ENCODE assay signal across 8 cellular contexts in the genomic region with DNA sequence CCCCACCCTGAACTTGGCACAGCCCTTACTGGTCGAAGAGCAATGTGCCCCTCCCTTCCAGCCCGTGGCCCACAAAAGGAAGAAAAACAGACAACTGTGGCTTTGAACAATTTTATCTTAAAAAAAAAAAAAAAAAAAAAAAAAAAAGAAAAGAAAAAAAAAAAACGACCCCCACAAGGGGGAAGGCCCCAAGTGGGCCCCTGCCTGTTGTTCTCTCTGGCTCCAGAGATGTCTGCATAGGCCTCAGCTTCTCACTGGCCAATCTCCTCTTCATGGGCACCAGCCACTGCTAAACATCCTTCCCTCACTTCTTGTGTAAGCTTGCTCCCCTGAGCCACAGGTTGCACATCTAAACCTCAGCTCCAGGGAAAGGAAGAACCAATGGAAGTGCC. TPM values are rescaled to one million over a fixed set of nuclear protein-coding genes. Genes with fewer than 3 reads are reported as not detected.
DNase-seq lines count a peak whose midpoint lies in the region; ATAC-seq and TF ChIP-seq lines count a peak whose summit lies in the region.

No MANE protein-coding gene starts in this region.

- intact Hi-C loops in ascending aorta (cut with DNase I): no loop called here

- H3K9me3 ChIP-seq in ascending aorta (no peaks in the 10 kb centered on the region), thoracic aorta (no peaks in the 10 kb centered on the region)

- CTCF ChIA-PET in activated naive CD4-positive, alpha-beta T cell treated with anti-CD3 and anti-CD28 coated beads, Interleukin-2, amount 10 ng/mL, durations not matched to agents 7 days and 5 days (lab: Charles Lee): interaction anchor here (1.5 to 6.1 kb wide), 4 partner anchors 29 to 57 kb away, joined by 3 to 65 read pairs (median 21); a partner anchor contains a TSS

- H3K9me3 Mint-ChIP-seq in activated naive CD4-positive, alpha-beta T cell treated with anti-CD3 and anti-CD28 coated beads, Interleukin-2, amount 10 ng/mL, durations not matched to agents 7 days and 5 days: no peaks in the 10 kb centered on the region

- H3K79me2 ChIP-seq in mesendoderm (ENCODE audit: control insufficient read depth, insufficient read depth, low read length): peaks cover 6% of the 10 kb centered on the region

- no peaks in the 10 kb centered on the region for H3K27me3 ChIP-seq in ascending aorta
- H3K27me3 ChIP-seq in mesendoderm (ENCODE audit: insufficient read depth, low read length, poor library complexity): no peaks in the 10 kb centered on the region
- no peaks in the 10 kb centered on the region for H3K27me3 ChIP-seq in thoracic aorta (replicated peaks; ENCODE audit: insufficient read depth)

- H3K27ac ChIP-seq in ascending aorta: no peak overlapping the region
- no peak overlapping the region for H3K27ac ChIP-seq in mesendoderm (ENCODE audit: low read depth, low read length)
- H3K27ac ChIP-seq in thoracic aorta: no peak overlapping the region

- no peak overlapping the region for H2BK5ac ChIP-seq in mesendoderm (ENCODE audit: low read length)

- no peak overlapping the region for H3K9ac ChIP-seq in mesendoderm (ENCODE audit: low read length)

- no peak for DNase-seq in activated naive CD4-positive, alpha-beta T cell treated with anti-CD3 and anti-CD28 coated beads, Interleukin-2, amount 10 ng/mL, durations not matched to agents 7 days and 5 days
- no peak for DNase-seq in activated naive CD4-positive, alpha-beta T cell (lab: John Stamatoyannopoulos, UW)
- no peak for DNase-seq in ascending aorta (ENCODE audit: low spot score in 2 of 2)
- DNase-seq in mesendoderm: no peak
- DNase-seq in thoracic aorta (ENCODE audit: low spot score): no peak
- no peak for DNase-seq in UCSD-AML1 (lab: John Stamatoyannopoulos, UW; ENCODE audit: unreplicated experiment)

- peaks cover 48% of the 10 kb centered on the region for H3K4me1 Mint-ChIP-seq in activated naive CD4-positive, alpha-beta T cell treated with anti-CD3 and anti-CD28 coated beads, Interleukin-2, amount 10 ng/mL, durations not matched to agents 7 days and 5 days

- H3K18ac ChIP-seq in mesendoderm (ENCODE audit: low read length): no peak overlapping the region

- no peaks in the 10 kb centered on the region for H3K27me3 Mint-ChIP-seq in activated naive CD4-positive, alpha-beta T cell treated with anti-CD3 and anti-CD28 coated beads, Interleukin-2, amount 10 ng/mL, durations not matched to agents 7 days and 5 days

- no peak overlapping the region for H3K23ac ChIP-seq in mesendoderm (ENCODE audit: low read length)

- no peak overlapping the region for H2BK15ac ChIP-seq in mesendoderm (replicated peaks; ENCODE audit: low read depth)

- H3K56ac ChIP-seq in mesendoderm (ENCODE audit: low read length): peak overlapping the region; percentile 60

- H3K4me3 ChIP-seq in ascending aorta (peak overlapping the region; percentile 39 to 56), mesendoderm (ENCODE audit: low read length) (no peak overlapping the region), thoracic aorta (peak overlapping the region; percentile 70)

- peaks cover 43% of the 10 kb centered on the region for H3K36me3 Mint-ChIP-seq in activated naive CD4-positive, alpha-beta T cell treated with anti-CD3 and anti-CD28 coated beads, Interleukin-2, amount 10 ng/mL, durations not matched to agents 7 days and 5 days

- peak overlapping the region; percentile 92 for H3K4me3 Mint-ChIP-seq in activated naive CD4-positive, alpha-beta T cell treated with anti-CD3 and anti-CD28 coated beads, Interleukin-2, amount 10 ng/mL, durations not matched to agents 7 days and 5 days

- H4K5ac ChIP-seq in mesendoderm (ENCODE audit: low read length): no peak overlapping the region

- H3K4ac ChIP-seq in mesendoderm (ENCODE audit: low read depth, low read length): no peak overlapping the region

- peaks cover 11% of the 10 kb centered on the region for H3K79me1 ChIP-seq in mesendoderm (ENCODE audit: low read length)

- no peak for TF ChIP-seq CTCF in ascending aorta (IDR thresholded peaks at IDR 0.05)
- TF ChIP-seq CTCF in thoracic aorta (IDR thresholded peaks at IDR 0.05): no peak

- H3K4me1 ChIP-seq in ascending aorta (peaks cover 1 to 6% of the 10 kb centered on the region in 2 donors), mesendoderm (ENCODE audit: control insufficient read depth, low read depth, low read length) (peaks cover 4% of the 10 kb centered on the region), thoracic aorta (ENCODE audit: control insufficient read depth in 1 of 2, low read depth in 2 of 2) (peaks cover 4 to 12% of the 10 kb centered on the region in 2 donors)

- no peak overlapping the region for H2AK5ac ChIP-seq in mesendoderm (ENCODE audit: low read length)

- no peak overlapping the region for H4K8ac ChIP-seq in mesendoderm (ENCODE audit: low read depth, low read length)

- no peak overlapping the region for H2BK120ac ChIP-seq in mesendoderm (ENCODE audit: low read depth, low read length)

- no peak for ATAC-seq in thoracic aorta (ENCODE audit: insufficient number of reproducible peaks, low FRiP score, low read depth)
- no peak for ATAC-seq in GM18858 (IDR thresholded peaks at IDR 0.05; ENCODE audit: unreplicated experiment)
- ATAC-seq in GM18907 (IDR thresholded peaks at IDR 0.05; ENCODE audit: unreplicated experiment): no peak

- peaks cover 39 to 42% of the 10 kb centered on the region in 2 donors for H3K36me3 ChIP-seq in ascending aorta
- peaks cover 22% of the 10 kb centered on the region for H3K36me3 ChIP-seq in mesendoderm (ENCODE audit: control insufficient read depth, insufficient read depth, low read length)
- peaks cover 39% of the 10 kb centered on the region for H3K36me3 ChIP-seq in thoracic aorta

- peak overlapping the region; percentile 38 for H3K4me2 ChIP-seq in mesendoderm (ENCODE audit: low read length)

- H3K27ac Mint-ChIP-seq in activated naive CD4-positive, alpha-beta T cell treated with anti-CD3 and anti-CD28 coated beads, Interleukin-2, amount 10 ng/mL, durations not matched to agents 7 days and 5 days: peak overlapping the region; percentile 95

- WGBS in mesendoderm (ENCODE audit: extremely low coverage, insufficient coverage, low lambda C conversion rate): no CpG with 5 or more reads among the region's 3 CpGs

RNA-seq across cellular contexts. Expression of a gene that starts 0.4 kb away (rescaled TPM):
- total RNA-seq in ascending aorta: not detected
- polyA plus RNA-seq in mesendoderm (2013, experiment 1 of 2): 58.3 TPM
- 59.3 TPM for polyA plus RNA-seq in mesendoderm (2013, experiment 2 of 2)
- total RNA-seq in thoracic aorta: 10 to 100 TPM; 19.9 to 34.2 TPM

RNA-seq across cellular contexts. Expression of a gene that starts 6.6 kb away (rescaled TPM):
- total RNA-seq in ascending aorta (68.5 TPM), thoracic aorta (10 to 100 TPM; 57.9 to 69.4 TPM)
- 37.0 TPM for polyA plus RNA-seq in mesendoderm (2013, experiment 1 of 2)
- 34.5 TPM for polyA plus RNA-seq in mesendoderm (2013, experiment 2 of 2)

RNA-seq across cellular contexts. Expression of a gene that starts 18.2 kb away (rescaled TPM):
- total RNA-seq in ascending aorta (19.9 TPM), thoracic aorta (10 to 100 TPM; 19.1 to 20.7 TPM)
- polyA plus RNA-seq in mesendoderm (2013, experiment 1 of 2): 63.1 TPM
- 57.9 TPM for polyA plus RNA-seq in mesendoderm (2013, experiment 2 of 2)

RNA-seq across cellular contexts. Expression of a gene that starts 30.5 kb away (rescaled TPM):
- 14.7 TPM for total RNA-seq in ascending aorta
- 0.56 TPM for polyA plus RNA-seq in mesendoderm (2013, experiment 1 of 2)
- polyA plus RNA-seq in mesendoderm (2013, experiment 2 of 2): 0.55 TPM
- 10 to 100 TPM; 16.4 to 16.9 TPM for total RNA-seq in thoracic aorta

RNA-seq across cellular contexts. Expression of a gene that starts 50.2 kb away (rescaled TPM):
- not detected for total RNA-seq in ascending aorta
- polyA plus RNA-seq in mesendoderm (2013, experiment 1 of 2): 0.24 TPM
- 0.22 TPM for polyA plus RNA-seq in mesendoderm (2013, experiment 2 of 2)
- total RNA-seq in thoracic aorta: under 1 TPM in 1 of 2 donors, not detected in 1; 0.14 TPM

Comparison
In these comparisons a context has a peak if more than half of its experiments do, and no peak if none do; other contexts are left out.
1. RNA of a gene that starts 0.4 kb away (total RNA-seq): 19.9 to 34.2 TPM in thoracic aorta; not detected in ascending aorta (single experiment); every median in the first group is over 10 times any median in the second.